In genomic region chr7:86643478-86644281, GRCh38 we compare ENCODE assay signal across 10 cellular contexts. TPM values are rescaled to one million over a fixed set of nuclear protein-coding genes. Genes with fewer than 3 reads are reported as not detected.
A peak's percentile ranks its signal among the peaks of the same experiment; 100 is the strongest.
DNase-seq lines count a peak whose midpoint lies in the region; ATAC-seq, FAIRE-seq and TF ChIP-seq lines count a peak whose summit lies in the region.
"Had no signal": no experiment of that assay in that cellular context is flagged by ENCODE, and none has a peak within 500 bp of the region (broad histone marks: within the 10 kb centered on the region; RNA-seq: fewer than 3 reads in every experiment).

TSS of gene GRM3 (plus strand) at chr7:86643909. CDS start at chr7:86765146, 121,237 bp downstream.

- CTCF ChIA-PET in HepG2 (lab: Yijun Ruan, JAX; ENCODE audit: low intra/inter-chr PET ratio, low total read pairs): no interaction called here

- WGBS in body of pancreas, 2 donors: 2 to 4% methylated on average over 26 to 27 of the region's 27 CpGs
- WGBS in HepG2 (ENCODE audit: low lambda C conversion rate): 17% methylated on average over 15 of the region's 27 CpGs

- H3K4me3 ChIP-seq in MG63 (peak within 1 kb of the TSS; percentile 7; the same call in 1 of the 2 replicates), body of pancreas (no peak within 1 kb of the TSS), HepG2 (replicated peaks in 1 of 3; ENCODE audit: insufficient read depth in 1 of 3, low read depth in 2 of 3, low read length in 3 of 3) (no peak within 1 kb of the TSS), subcutaneous abdominal adipose tissue (ENCODE audit: low read depth in 1 of 5, low read length in 5 of 5) (peak within 1 kb of the TSS; percentile 48 to 76 (median 62))

- intact Hi-C loops in body of pancreas (cut with DNase I) (no loop called here), HepG2 (cut with micrococcal nuclease; ENCODE audit: unreplicated experiment) (no loop called here)

- H3K4me2 ChIP-seq in HepG2 (ENCODE audit: low read depth, low read length): no peak within 1 kb of the TSS

- POLR2A ChIA-PET in HepG2 (lab: Yijun Ruan, JAX): no interaction called here

- H3K27me3 ChIP-seq in MG63 (peaks cover 9% of the 10 kb centered on the region), body of pancreas (peaks cover 0 to 16% of the 10 kb centered on the region in 2 donors), HepG2 (ENCODE audit: control insufficient read depth in 1 of 2, insufficient read depth in 2 of 2, low read length in 2 of 2) (peaks cover 0 to 12% of the 10 kb centered on the region in 2 experiments; a peak in 1 of 5 replicates), subcutaneous abdominal adipose tissue (ENCODE audit: control insufficient read depth in 5 of 5, insufficient read depth in 4 of 5, low read length in 5 of 5) (peaks cover 11 to 21% (median 15%) of the 10 kb centered on the region in 5 donors)

- BruUV-seq in HepG2 (replicated peaks; lab: Mats Ljungman, UMichigan): no TSS peak

- no peaks in the 10 kb centered on the region for H3K9me3 ChIP-seq in MG63
- H3K9me3 ChIP-seq in body of pancreas: no peaks in the 10 kb centered on the region
- no peaks in the 10 kb centered on the region for H3K9me3 ChIP-seq in HepG2 (ENCODE audit: low read length)
- no peaks in the 10 kb centered on the region for H3K9me3 ChIP-seq in subcutaneous abdominal adipose tissue (ENCODE audit: control insufficient read depth in 5 of 5, low read length in 5 of 5)

- no peak for TF ChIP-seq POLR2A in body of pancreas (IDR thresholded peaks at IDR 0.05)
- no peak for TF ChIP-seq POLR2A in HepG2 (IDR thresholded peaks at IDR 0.05; ENCODE audit: insufficient read depth in 1 of 2, low read depth in 2 of 2, low read length in 2 of 2)

- in situ Hi-C loops in HepG2 (cut with HindIII; ENCODE audit: extremely low pct_ligation_motif_present, low pct_unique_long_range_greater_than_20kb): no loop called here

- H3K4me1 ChIP-seq in body of pancreas (peaks cover 21% of the 10 kb centered on the region), HepG2 (ENCODE audit: insufficient read depth, low read length) (no peaks in the 10 kb centered on the region), subcutaneous abdominal adipose tissue (ENCODE audit: control insufficient read depth in 5 of 5, insufficient read depth in 5 of 5, low read length in 5 of 5) (peaks cover 0 to 22% (median 19%) of the 10 kb centered on the region in 5 donors)

- H3K9ac ChIP-seq in HepG2 (ENCODE audit: insufficient read depth, low read depth, low read length) (no peak within 1 kb of the TSS), subcutaneous abdominal adipose tissue (ENCODE audit: low read length in 5 of 5) (no peak within 1 kb of the TSS)

- no peaks in the 10 kb centered on the region for H4K20me1 ChIP-seq in HepG2 (ENCODE audit: insufficient read depth, low read length)

- TF ChIP-seq EP300 in HepG2 (IDR thresholded peaks at IDR 0.05; ENCODE audit: low read depth in 2 of 2, low read length in 2 of 2) (no peak), HepG2 (CRISPR knock-in tag; IDR thresholded peaks at IDR 0.05; ENCODE audit: borderline replicate concordance) (no peak)

- no peak for FAIRE-seq in HepG2 (lab: Jason Lieb, UNC)

- no peak within 1 kb of the TSS for H2AFZ ChIP-seq in HepG2 (ENCODE audit: low read length)

- ATAC-seq in body of pancreas: peak; percentile 57
- ATAC-seq in HepG2: peak; percentile 64
- no peak for ATAC-seq in GM18907 (IDR thresholded peaks at IDR 0.05; ENCODE audit: unreplicated experiment)

- H3K27ac ChIP-seq in body of pancreas (no peak within 1 kb of the TSS), HepG2 (ENCODE audit: extremely low read length, insufficient read depth, low read length) (no peak within 1 kb of the TSS), subcutaneous abdominal adipose tissue (ENCODE audit: low read depth, low read length) (no peak within 1 kb of the TSS)

- no peak for TF ChIP-seq RAD21 in HepG2 (CRISPR knock-in tag; IDR thresholded peaks at IDR 0.05)

- TF ChIP-seq CTCF in body of pancreas (IDR thresholded peaks at IDR 0.05) (no peak), HepG2 (CRISPR knock-in tag; IDR thresholded peaks at IDR 0.05) (no peak)

- H3K36me3 ChIP-seq in MG63: no peaks in the 10 kb centered on the region
- no peaks in the 10 kb centered on the region for H3K36me3 ChIP-seq in body of pancreas (replicated peaks in 1 of 2; ENCODE audit: insufficient read depth in 1 of 2, low read depth in 2 of 2)
- no peaks in the 10 kb centered on the region for H3K36me3 ChIP-seq in HepG2 (replicated peaks in 1 of 2; ENCODE audit: control insufficient read depth in 1 of 2, insufficient read depth in 2 of 2, low read length in 2 of 2)
- H3K36me3 ChIP-seq in subcutaneous abdominal adipose tissue (ENCODE audit: control insufficient read depth in 5 of 5, insufficient read depth in 5 of 5, low read length in 5 of 5): no peaks in the 10 kb centered on the region

- no peaks in the 10 kb centered on the region for H3K79me2 ChIP-seq in HepG2 (ENCODE audit: insufficient read depth, low read length)

- peak; percentile 1 for DNase-seq in MG63
- peak; percentile 15 to 23 (median 20) for DNase-seq in body of pancreas
- no peak for DNase-seq in HepG2 (ENCODE audit: low spot score)
- DNase-seq in activated CD8-positive, alpha-beta memory T cell treated with anti-CD3 and anti-CD28 coated beads for 24 hours: no peak
- DNase-seq in NCI-H1436 (lab: John Stamatoyannopoulos, UW): no peak
- no peak for DNase-seq in HUDEP-2 (lab: John Stamatoyannopoulos, UW; ENCODE audit: unreplicated experiment in 76 of 76)
- DNase-seq: stimulated activated CD4-positive, alpha-beta T cell treated with anti-CD3 and anti-CD28 coated beads, Interleukin-12 subunit alpha, Interleukin-12 subunit beta, amount 100 ng/mL, for 4 hours; T-helper 9 cell had no signal

TF ChIP-seq in HepG2, 621 proteins besides CTCF, POLR2A, EP300 and RAD21 (continues in another document):
- no peak for TF ChIP-seq PPARG (CRISPR knock-in tag; conservative IDR thresholded peaks at IDR 0.05)
- TF ChIP-seq ZNF609 (CRISPR knock-in tag; IDR thresholded peaks at IDR 0.05; ENCODE audit: borderline replicate concordance): no peak
- TF ChIP-seq ZNF891 (CRISPR knock-in tag; IDR thresholded peaks at IDR 0.05): no peak
- TF ChIP-seq TBP (CRISPR knock-in tag; IDR thresholded peaks at IDR 0.05): no peak
- no peak for TF ChIP-seq ZNF709 (CRISPR knock-in tag; IDR thresholded peaks at IDR 0.05)
- TF ChIP-seq NFATC3 (CRISPR knock-in tag; IDR thresholded peaks at IDR 0.05): no peak

RNA-seq across cellular contexts. Expression of gene GRM3, which starts in this region (rescaled TPM):
- total RNA-seq in MG63 (2014; rRNA removed; shearing (Covaris generic); ENCODE audit: low replicate concordance): not detected in 2 replicates
- total RNA-seq in body of pancreas: not detected
- total RNA-seq in HepG2 (2016; rRNA removed; fragmentation: Illumina TruSeq; extraction: Trizol): not detected in 2 replicates
- not detected in 2 replicates for total RNA-seq in HepG2 (2016; cell fraction: cytosol; rRNA removed; fragmentation: Illumina TruSeq; extraction: Trizol; ENCODE audit: low read depth)
- total RNA-seq in HepG2 (2016; cell fraction: insoluble cytoplasmic fraction; rRNA removed; fragmentation: Illumina TruSeq; extraction: Trizol): not detected in 2 replicates
- not detected in 2 replicates for total RNA-seq in HepG2 (2016; cell fraction: membrane; rRNA removed; fragmentation: Illumina TruSeq; extraction: Trizol)
- not detected in 2 replicates for total RNA-seq in HepG2 (2016; cell fraction: nucleus; rRNA removed; fragmentation: Illumina TruSeq; extraction: Trizol)
- not detected in 2 replicates for polyA plus RNA-seq in HepG2 (2011; rRNA removed)
- not detected in 2 replicates for polyA plus RNA-seq in HepG2 (2011; cell fraction: cytosol; rRNA removed)
- not detected in 2 replicates for polyA plus RNA-seq in HepG2 (2011; cell fraction: nucleus; rRNA removed)
- not detected in 2 replicates for polyA plus RNA-seq in HepG2 (2012)
- not detected in 2 replicates for polyA plus RNA-seq in HepG2 (2016; cell fraction: cytosol; fragmentation: Illumina TruSeq; extraction: Trizol; ENCODE audit: low read depth)
- polyA plus RNA-seq in HepG2 (2016; cell fraction: insoluble cytoplasmic fraction; fragmentation: Illumina TruSeq; extraction: Trizol; ENCODE audit: low read depth): not detected in 2 replicates
- not detected in 2 replicates for polyA plus RNA-seq in HepG2 (2016; cell fraction: membrane; fragmentation: Illumina TruSeq; extraction: Trizol; ENCODE audit: low read depth)
- polyA plus RNA-seq in HepG2 (2016; cell fraction: nucleus; fragmentation: Illumina TruSeq; extraction: Trizol; ENCODE audit: insufficient read depth, low read depth): not detected in 2 replicates
- not detected in 2 replicates for polyA minus RNA-seq in HepG2 (2011; rRNA and poly(A)+ RNA removed; ENCODE audit: low replicate concordance)
- not detected in 2 replicates for polyA minus RNA-seq in HepG2 (2011; cell fraction: cytosol; rRNA and poly(A)+ RNA removed)
- polyA minus RNA-seq in HepG2 (2011; cell fraction: nucleus; rRNA and poly(A)+ RNA removed): not detected in 2 replicates

Comparison
In these comparisons a context has a peak if more than half of its experiments do, and no peak if none do; other contexts are left out.
1. Peak in DNase-seq and H3K4me3 ChIP-seq in MG63; RNA of the gene not detected or under 1 TPM.
2. Peak in DNase-seq and ATAC-seq in body of pancreas; RNA of the gene not detected or under 1 TPM.
3. Peak in ATAC-seq in HepG2; RNA of the gene not detected or under 1 TPM.
4. H3K4me3 ChIP-seq: peak in subcutaneous abdominal adipose tissue (5 of 5); none in body of pancreas (0 of 2) and HepG2 (0 of 3).